ENCODE assay signal across 8 cellular contexts in genomic region chr16:23836078-23836403, GRCh38. TPM values are rescaled to one million over a fixed set of nuclear protein-coding genes. Genes with fewer than 3 reads are reported as not detected.
DNase-seq lines count a peak whose midpoint lies in the region; ATAC-seq and TF ChIP-seq lines count a peak whose summit lies in the region.

No MANE protein-coding gene starts in this region.

- no peak overlapping the region for H3K9ac ChIP-seq in mucosa of rectum (ENCODE audit: low read depth in 1 of 2, low read length in 2 of 2)

- no peak overlapping the region for H3K27ac ChIP-seq in GM23338 (ENCODE audit: low read depth)
- peak overlapping the region in 1 of 2 donors; percentile 38 for H3K27ac ChIP-seq in mucosa of rectum (ENCODE audit: low read depth in 2 of 2, low read length in 2 of 2)

- peaks cover 13% of the 10 kb centered on the region for H3K4me1 ChIP-seq in GM23338 (ENCODE audit: insufficient read depth)
- peaks cover 3 to 10% of the 10 kb centered on the region in 2 donors for H3K4me1 ChIP-seq in mucosa of rectum (ENCODE audit: control insufficient read depth in 2 of 2, insufficient read depth in 2 of 2, low read length in 2 of 2)

- H3K36me3 ChIP-seq in GM06990 (ENCODE audit: control insufficient read depth, insufficient read depth, low read length) (peaks cover 1% of the 10 kb centered on the region), GM23338 (ENCODE audit: insufficient read depth) (no peaks in the 10 kb centered on the region), mucosa of rectum (ENCODE audit: control insufficient read depth in 2 of 2, insufficient read depth in 2 of 2, low read length in 2 of 2) (no peaks in the 10 kb centered on the region)

- intact Hi-C loops in Calu3 (cut with micrococcal nuclease; ENCODE audit: unreplicated experiment), result no loop called here

- peak overlapping the region; percentile 95 for H3K4me2 ChIP-seq in GM23338

- H3F3A ChIP-seq in GM23338 (replicated peaks; ENCODE audit: low read depth), result 0 out of 2 replicates have a peak, but pooled peaks cover 2% of the 10 kb centered on the region

- H3K9me3 Mint-ChIP-seq in GM23338, result no peaks in the 10 kb centered on the region; the same call in 1 of the 3 replicates
- H3K9me3 Mint-ChIP-seq in activated CD4-positive, alpha-beta memory T cell treated with anti-CD3 and anti-CD28 coated beads, Interleukin-2, amount 10 ng/mL, durations not matched to agents 7 days and 5 days, result peaks cover 3% of the 10 kb centered on the region
- H3K9me3 Mint-ChIP-seq in Calu3 (ENCODE audit: low read depth, unreplicated experiment), result no peaks in the 10 kb centered on the region

- H3K27ac Mint-ChIP-seq in GM23338, result no peak overlapping the region
- H3K27ac Mint-ChIP-seq in activated CD4-positive, alpha-beta memory T cell treated with anti-CD3 and anti-CD28 coated beads, Interleukin-2, amount 10 ng/mL, durations not matched to agents 7 days and 5 days, result no peak overlapping the region
- no peak overlapping the region for H3K27ac Mint-ChIP-seq in Calu3 (ENCODE audit: unreplicated experiment)

- peak overlapping the region; percentile 81 for H2AFZ ChIP-seq in GM23338

- no peaks in the 10 kb centered on the region; the same call in 1 of the 2 replicates for H4K20me1 ChIP-seq in GM23338 (replicated peaks; ENCODE audit: insufficient read depth)

- no peak for DNase-seq in GM06990 (ENCODE audit: extremely low read depth, insufficient read length)
- no peak for DNase-seq in GM23338 (ENCODE audit: low spot score)
- DNase-seq in activated CD4-positive, alpha-beta memory T cell treated with anti-CD3 and anti-CD28 coated beads, Interleukin-2, amount 10 ng/mL, durations not matched to agents 7 days and 5 days, result no peak
- no peak for DNase-seq in pons (ENCODE audit: low spot score)
- DNase-seq in GM13977 (ENCODE audit: low spot score), result no peak
- DNase-seq in Calu3, result no peak
- no peak for DNase-seq in GDM1 (lab: John Stamatoyannopoulos, UW)

- POLR2A ChIA-PET in activated CD4-positive, alpha-beta memory T cell treated with anti-CD3 and anti-CD28 coated beads, Interleukin-2, amount 10 ng/mL, durations not matched to agents 7 days and 5 days (lab: Charles Lee), result interaction anchor here (0.8 to 1.1 kb wide), 4 partner anchors 9 to 43 kb away, joined by 3 to 19 read pairs (median 7); no protein-coding TSS in a partner anchor

- H3K9me3 ChIP-seq in mucosa of rectum (ENCODE audit: control insufficient read depth in 2 of 2, low read length in 2 of 2), result no peaks in the 10 kb centered on the region

- H3K4me3 ChIP-seq in GM06990 (replicated peaks; ENCODE audit: low read depth, low read length) (peak overlapping the region; percentile 82), GM23338 (peak overlapping the region; percentile 71), mucosa of rectum (ENCODE audit: low read length in 2 of 2) (peak overlapping the region; percentile 57 to 66)

- no peak; the same call in 1 of the 3 replicates for ATAC-seq in GM23338

- no peak for TF ChIP-seq CTCF in GM06990 (IDR thresholded peaks at IDR 0.05; ENCODE audit: insufficient read depth, low read length, poor library complexity, severe bottlenecking)
- no peak for TF ChIP-seq CTCF in GM23338 (conservative IDR thresholded peaks at IDR 0.05; ENCODE audit: low read depth in 2 of 2)
- no peak for TF ChIP-seq CTCF in GM13977 (IDR thresholded peaks at IDR 0.05; ENCODE audit: extremely low read depth, insufficient read depth, missing control alignments)
- TF ChIP-seq CTCF in Calu3 (IDR thresholded peaks at IDR 0.05; ENCODE audit: unreplicated experiment), result no peak

- H3K9me2 ChIP-seq in GM23338 (ENCODE audit: insufficient read depth), result 0 out of 2 replicates have a peak, but pooled peaks cover 4% of the 10 kb centered on the region

- in situ Hi-C loops in GM13977 (cut with MboI; ENCODE audit: low pct_unique_long_range_greater_than_20kb, low sequenced_read_pairs, unreplicated experiment), result no loop called here

- H3K27me3 ChIP-seq in GM06990 (replicated peaks; ENCODE audit: control insufficient read depth, insufficient read depth, low read length), result no peaks in the 10 kb centered on the region; the same call in 1 of the 2 replicates
- H3K27me3 ChIP-seq in GM23338 (ENCODE audit: insufficient read depth), result peaks cover 43% of the 10 kb centered on the region
- H3K27me3 ChIP-seq in mucosa of rectum (ENCODE audit: control insufficient read depth in 2 of 2, insufficient read depth in 2 of 2, low read length in 2 of 2), result peaks cover 2 to 11% of the 10 kb centered on the region in 2 donors

- H3K79me2 ChIP-seq in GM23338 (replicated peaks; ENCODE audit: insufficient read depth), result no peaks in the 10 kb centered on the region

- H3K27me3 Mint-ChIP-seq in GM23338 (ENCODE audit: insufficient read depth, low read depth, poor library complexity), result peaks cover 41% of the 10 kb centered on the region
- peaks cover 2% of the 10 kb centered on the region for H3K27me3 Mint-ChIP-seq in activated CD4-positive, alpha-beta memory T cell treated with anti-CD3 and anti-CD28 coated beads, Interleukin-2, amount 10 ng/mL, durations not matched to agents 7 days and 5 days
- H3K27me3 Mint-ChIP-seq in Calu3 (ENCODE audit: unreplicated experiment), result peaks cover 82% of the 10 kb centered on the region

- CTCF ChIA-PET in activated CD4-positive, alpha-beta memory T cell treated with anti-CD3 and anti-CD28 coated beads, Interleukin-2, amount 10 ng/mL, durations not matched to agents 7 days and 5 days (lab: Charles Lee), result interaction anchor here (0.9 to 2.7 kb wide), 3 partner anchors 28 to 32 kb away, joined by 3 to 10 read pairs (median 3); no protein-coding TSS in a partner anchor
- CTCF ChIA-PET in Calu3 (lab: Charles Lee), result no interaction called here

- H3K36me3 Mint-ChIP-seq in GM23338 (ENCODE audit: low read depth), result no peaks in the 10 kb centered on the region; the same call in 2 of the 3 replicates
- H3K36me3 Mint-ChIP-seq in activated CD4-positive, alpha-beta memory T cell treated with anti-CD3 and anti-CD28 coated beads, Interleukin-2, amount 10 ng/mL, durations not matched to agents 7 days and 5 days (ENCODE audit: low read depth), result peaks cover 42% of the 10 kb centered on the region
- no peaks in the 10 kb centered on the region for H3K36me3 Mint-ChIP-seq in Calu3 (ENCODE audit: insufficient read depth, unreplicated experiment)

- BruUV-seq in Calu3 (replicated peaks; lab: Mats Ljungman, UMichigan), result no TSS peak

- H3K4me1 Mint-ChIP-seq in GM23338, result peaks cover 34% of the 10 kb centered on the region
- peaks cover 64% of the 10 kb centered on the region for H3K4me1 Mint-ChIP-seq in activated CD4-positive, alpha-beta memory T cell treated with anti-CD3 and anti-CD28 coated beads, Interleukin-2, amount 10 ng/mL, durations not matched to agents 7 days and 5 days
- H3K4me1 Mint-ChIP-seq in Calu3 (ENCODE audit: low read depth, unreplicated experiment), result no peaks in the 10 kb centered on the region

- H3K4me3 Mint-ChIP-seq in GM23338, result peak overlapping the region; percentile 87; the same call in 2 of the 3 replicates
- peak overlapping the region; percentile 93 for H3K4me3 Mint-ChIP-seq in activated CD4-positive, alpha-beta memory T cell treated with anti-CD3 and anti-CD28 coated beads, Interleukin-2, amount 10 ng/mL, durations not matched to agents 7 days and 5 days
- no peak overlapping the region for H3K4me3 Mint-ChIP-seq in Calu3 (ENCODE audit: low read depth, unreplicated experiment)

RNA-seq across cellular contexts. Expression of gene PRKCB, which starts 0.3 kb away (rescaled TPM):
- 9.2 and 16.4 TPM in 2 replicates for total RNA-seq in GM23338 (2014; rRNA removed; shearing (Covaris generic))
- polyA plus RNA-seq in GM23338 (2016; fragmentation: Nextera tagmentation; extraction: Ambion mirVana), result 3.7 and 3.8 TPM in 2 replicates
- 10 to 100 TPM; 77.3 to 81.4 TPM for total RNA-seq in activated CD4-positive, alpha-beta memory T cell treated with anti-CD3 and anti-CD28 coated beads, Interleukin-2, amount 10 ng/mL, durations not matched to agents 7 days and 5 days
- not detected in 2 replicates for total RNA-seq in Calu3 (2022)
